ENCODE assay signal across 1 cellular context in genomic region chr9:21995652-21996275, GRCh38.
TF ChIP-seq lines count a peak whose summit lies in the region.

No MANE protein-coding gene starts in this region.

TF ChIP-seq in HepG2, 621 proteins besides CTCF, POLR2A, EP300 and RAD21 (continued from another document):
- TF ChIP-seq ARID5B (CRISPR knock-in tag; IDR thresholded peaks at IDR 0.05) = peak; percentile 46; the same call in 1 of the 2 replicates
- TF ChIP-seq DNMT1 (CRISPR knock-in tag; IDR thresholded peaks at IDR 0.05) = no peak
- no peak for TF ChIP-seq SMC3 (IDR thresholded peaks at IDR 0.05; ENCODE audit: low read length)
- peak; percentile 66; the same call in 1 of the 2 replicates for TF ChIP-seq ZSCAN25 (CRISPR knock-in tag; IDR thresholded peaks at IDR 0.05)
- TF ChIP-seq ZNF800 (CRISPR knock-in tag; IDR thresholded peaks at IDR 0.05) = peak; percentile 72
- no peak for TF ChIP-seq NFATC3 (CRISPR knock-in tag; IDR thresholded peaks at IDR 0.05)
- 0 out of 4 replicates have a peak, but pooled peaks of 1 of the 2 experiments have one; percentile 16 for TF ChIP-seq HMGXB4 (CRISPR knock-in tag; IDR thresholded peaks at IDR 0.05; ENCODE audit: borderline replicate concordance in 1 of 2, low read depth in 1 of 2)
- TF ChIP-seq ZBTB33 (CRISPR knock-in tag; IDR thresholded peaks at IDR 0.05) = no peak
- no peak for TF ChIP-seq KLF11 (CRISPR knock-in tag; IDR thresholded peaks at IDR 0.05)
- peak; percentile 96 for TF ChIP-seq BCL6 (CRISPR knock-in tag; IDR thresholded peaks at IDR 0.05)
- no peak for TF ChIP-seq AFF4 (CRISPR knock-in tag; IDR thresholded peaks at IDR 0.05)
- TF ChIP-seq HOMEZ (CRISPR knock-in tag; IDR thresholded peaks at IDR 0.05; ENCODE audit: low read depth) = no peak
- peak; percentile 15 for TF ChIP-seq STAG1 (CRISPR knock-in tag; IDR thresholded peaks at IDR 0.05)
- TF ChIP-seq ZMAT3 (CRISPR knock-in tag; conservative IDR thresholded peaks at IDR 0.05) = no peak
- peak; percentile 21; the same call in 1 of the 2 replicates for TF ChIP-seq ZFY (CRISPR knock-in tag; IDR thresholded peaks at IDR 0.05)
- TF ChIP-seq REST (IDR thresholded peaks at IDR 0.05; ENCODE audit: borderline replicate concordance in 1 of 2, low read depth in 1 of 2, low read length in 2 of 2) = no peak
- TF ChIP-seq ZNF615 (CRISPR knock-in tag; IDR thresholded peaks at IDR 0.05; ENCODE audit: borderline replicate concordance) = no peak
- TF ChIP-seq ZNF501 (CRISPR knock-in tag; IDR thresholded peaks at IDR 0.05) = 0 out of 2 replicates have a peak, but pooled peaks have one; percentile 30
- TF ChIP-seq KDM2A (CRISPR knock-in tag; IDR thresholded peaks at IDR 0.05; ENCODE audit: borderline replicate concordance, low read depth) = peak; percentile 56; the same call in 1 of the 2 replicates
- TF ChIP-seq RCOR2 (CRISPR knock-in tag; IDR thresholded peaks at IDR 0.05) = no peak
- no peak for TF ChIP-seq MXD1 (CRISPR knock-in tag; IDR thresholded peaks at IDR 0.05)
- no peak; the same call in 1 of the 2 replicates for TF ChIP-seq DMAP1 (CRISPR knock-in tag; IDR thresholded peaks at IDR 0.05)
- TF ChIP-seq HNF4G (IDR thresholded peaks at IDR 0.05; ENCODE audit: borderline replicate concordance, low read depth, low read length) = no peak
- TF ChIP-seq HNF4G (CRISPR knock-in tag; IDR thresholded peaks at IDR 0.05; ENCODE audit: borderline replicate concordance, low read depth) = no peak
